1 cellular context compared by ENCODE assay signal in the genomic region with DNA sequence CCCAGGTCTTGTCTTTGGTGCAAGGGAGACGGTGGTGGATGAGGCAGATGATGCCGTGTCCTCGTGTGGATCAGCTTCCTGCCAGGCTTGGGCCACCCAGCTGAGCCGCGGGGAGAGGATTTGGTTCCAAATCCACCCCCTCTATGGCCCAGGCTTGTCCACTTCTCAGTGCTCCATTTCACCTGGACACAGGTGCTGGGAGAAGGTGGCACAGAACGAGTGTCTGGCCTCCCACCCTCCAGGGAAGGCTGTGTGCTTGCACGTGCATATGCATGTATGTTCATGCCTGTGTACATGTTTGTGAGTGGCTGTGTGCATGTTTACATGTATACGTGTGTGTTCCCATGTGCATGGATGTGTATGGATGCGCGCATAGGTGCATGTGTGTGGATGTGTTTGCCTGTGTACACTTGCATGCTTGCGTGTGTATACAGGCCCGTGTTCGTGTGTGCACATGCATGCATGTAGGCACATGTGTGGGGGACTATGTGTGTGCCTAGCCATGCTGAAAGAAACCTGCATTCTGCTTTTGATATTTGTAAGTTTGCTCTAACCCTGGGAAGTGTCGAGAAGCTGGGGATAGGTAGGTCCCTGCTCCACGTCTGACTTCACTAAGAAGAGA.
TF ChIP-seq lines count a peak whose summit lies in the region.

No MANE protein-coding gene starts in this region.

TF ChIP-seq in WTC11, 78 proteins besides CTCF, POLR2A, EP300 and RAD21 (continued from another document):
- TF ChIP-seq FOXP4 (CRISPR knock-in tag; IDR thresholded peaks at IDR 0.05) (no peak), ATF6 (CRISPR knock-in tag; IDR thresholded peaks at IDR 0.05) (no peak)
- TF ChIP-seq, protein P1, sequence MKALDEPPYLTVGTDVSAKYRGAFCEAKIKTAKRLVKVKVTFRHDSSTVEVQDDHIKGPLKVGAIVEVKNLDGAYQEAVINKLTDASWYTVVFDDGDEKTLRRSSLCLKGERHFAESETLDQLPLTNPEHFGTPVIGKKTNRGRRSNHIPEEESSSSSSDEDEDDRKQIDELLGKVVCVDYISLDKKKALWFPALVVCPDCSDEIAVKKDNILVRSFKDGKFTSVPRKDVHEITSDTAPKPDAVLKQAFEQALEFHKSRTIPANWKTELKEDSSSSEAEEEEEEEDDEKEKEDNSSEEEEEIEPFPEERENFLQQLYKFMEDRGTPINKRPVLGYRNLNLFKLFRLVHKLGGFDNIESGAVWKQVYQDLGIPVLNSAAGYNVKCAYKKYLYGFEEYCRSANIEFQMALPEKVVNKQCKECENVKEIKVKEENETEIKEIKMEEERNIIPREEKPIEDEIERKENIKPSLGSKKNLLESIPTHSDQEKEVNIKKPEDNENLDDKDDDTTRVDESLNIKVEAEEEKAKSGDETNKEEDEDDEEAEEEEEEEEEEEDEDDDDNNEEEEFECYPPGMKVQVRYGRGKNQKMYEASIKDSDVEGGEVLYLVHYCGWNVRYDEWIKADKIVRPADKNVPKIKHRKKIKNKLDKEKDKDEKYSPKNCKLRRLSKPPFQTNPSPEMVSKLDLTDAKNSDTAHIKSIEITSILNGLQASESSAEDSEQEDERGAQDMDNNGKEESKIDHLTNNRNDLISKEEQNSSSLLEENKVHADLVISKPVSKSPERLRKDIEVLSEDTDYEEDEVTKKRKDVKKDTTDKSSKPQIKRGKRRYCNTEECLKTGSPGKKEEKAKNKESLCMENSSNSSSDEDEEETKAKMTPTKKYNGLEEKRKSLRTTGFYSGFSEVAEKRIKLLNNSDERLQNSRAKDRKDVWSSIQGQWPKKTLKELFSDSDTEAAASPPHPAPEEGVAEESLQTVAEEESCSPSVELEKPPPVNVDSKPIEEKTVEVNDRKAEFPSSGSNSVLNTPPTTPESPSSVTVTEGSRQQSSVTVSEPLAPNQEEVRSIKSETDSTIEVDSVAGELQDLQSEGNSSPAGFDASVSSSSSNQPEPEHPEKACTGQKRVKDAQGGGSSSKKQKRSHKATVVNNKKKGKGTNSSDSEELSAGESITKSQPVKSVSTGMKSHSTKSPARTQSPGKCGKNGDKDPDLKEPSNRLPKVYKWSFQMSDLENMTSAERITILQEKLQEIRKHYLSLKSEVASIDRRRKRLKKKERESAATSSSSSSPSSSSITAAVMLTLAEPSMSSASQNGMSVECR (CRISPR knock-in tag; IDR thresholded peaks at IDR 0.05; ENCODE audit: borderline replicate concordance): no peak
- TF ChIP-seq, protein P2, sequence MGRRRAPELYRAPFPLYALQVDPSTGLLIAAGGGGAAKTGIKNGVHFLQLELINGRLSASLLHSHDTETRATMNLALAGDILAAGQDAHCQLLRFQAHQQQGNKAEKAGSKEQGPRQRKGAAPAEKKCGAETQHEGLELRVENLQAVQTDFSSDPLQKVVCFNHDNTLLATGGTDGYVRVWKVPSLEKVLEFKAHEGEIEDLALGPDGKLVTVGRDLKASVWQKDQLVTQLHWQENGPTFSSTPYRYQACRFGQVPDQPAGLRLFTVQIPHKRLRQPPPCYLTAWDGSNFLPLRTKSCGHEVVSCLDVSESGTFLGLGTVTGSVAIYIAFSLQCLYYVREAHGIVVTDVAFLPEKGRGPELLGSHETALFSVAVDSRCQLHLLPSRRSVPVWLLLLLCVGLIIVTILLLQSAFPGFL (CRISPR knock-in tag; IDR thresholded peaks at IDR 0.05; ENCODE audit: borderline replicate concordance): no peak
